ENCODE assay signal across 1 cellular context in the genomic region with DNA sequence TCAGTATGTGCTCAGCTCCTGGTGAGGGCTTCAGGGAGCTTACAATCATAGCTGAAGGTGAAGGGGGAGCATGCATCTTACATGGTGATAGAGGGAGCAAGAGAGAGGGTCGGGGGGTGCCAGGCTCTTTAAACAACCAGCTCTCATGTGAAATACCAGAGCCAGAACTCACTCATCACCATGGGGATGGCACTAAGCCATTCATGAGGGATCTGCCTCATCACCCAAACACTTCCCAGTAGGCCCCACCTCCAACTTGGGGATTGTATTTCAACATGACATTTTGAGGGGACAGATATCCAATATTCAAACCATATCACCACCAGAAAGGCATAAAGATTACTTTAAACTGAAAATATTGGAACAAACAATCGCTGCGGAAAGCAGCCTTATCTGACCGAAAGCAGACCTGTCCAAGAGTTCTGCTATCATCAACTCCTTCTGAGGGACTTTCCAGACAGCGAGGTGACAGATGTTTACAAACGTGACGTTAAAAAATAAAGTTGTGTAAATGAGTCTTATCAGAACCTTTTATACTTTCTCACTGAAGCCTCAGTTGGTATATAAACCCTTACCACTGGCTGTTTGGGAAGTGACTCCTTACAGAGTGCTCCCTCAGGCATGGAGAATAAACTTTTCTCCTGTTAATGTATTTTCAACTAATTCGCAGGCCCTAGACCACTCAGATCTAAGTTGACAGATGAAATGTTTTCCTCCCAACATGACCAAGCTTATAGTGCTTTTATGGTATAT.
TF ChIP-seq lines count a peak whose summit lies in the region.

No MANE protein-coding gene starts in this region.

TF ChIP-seq in liver, 16 proteins besides CTCF, POLR2A, EP300 and RAD21 (continued from another document):
- TF ChIP-seq, protein P1, sequence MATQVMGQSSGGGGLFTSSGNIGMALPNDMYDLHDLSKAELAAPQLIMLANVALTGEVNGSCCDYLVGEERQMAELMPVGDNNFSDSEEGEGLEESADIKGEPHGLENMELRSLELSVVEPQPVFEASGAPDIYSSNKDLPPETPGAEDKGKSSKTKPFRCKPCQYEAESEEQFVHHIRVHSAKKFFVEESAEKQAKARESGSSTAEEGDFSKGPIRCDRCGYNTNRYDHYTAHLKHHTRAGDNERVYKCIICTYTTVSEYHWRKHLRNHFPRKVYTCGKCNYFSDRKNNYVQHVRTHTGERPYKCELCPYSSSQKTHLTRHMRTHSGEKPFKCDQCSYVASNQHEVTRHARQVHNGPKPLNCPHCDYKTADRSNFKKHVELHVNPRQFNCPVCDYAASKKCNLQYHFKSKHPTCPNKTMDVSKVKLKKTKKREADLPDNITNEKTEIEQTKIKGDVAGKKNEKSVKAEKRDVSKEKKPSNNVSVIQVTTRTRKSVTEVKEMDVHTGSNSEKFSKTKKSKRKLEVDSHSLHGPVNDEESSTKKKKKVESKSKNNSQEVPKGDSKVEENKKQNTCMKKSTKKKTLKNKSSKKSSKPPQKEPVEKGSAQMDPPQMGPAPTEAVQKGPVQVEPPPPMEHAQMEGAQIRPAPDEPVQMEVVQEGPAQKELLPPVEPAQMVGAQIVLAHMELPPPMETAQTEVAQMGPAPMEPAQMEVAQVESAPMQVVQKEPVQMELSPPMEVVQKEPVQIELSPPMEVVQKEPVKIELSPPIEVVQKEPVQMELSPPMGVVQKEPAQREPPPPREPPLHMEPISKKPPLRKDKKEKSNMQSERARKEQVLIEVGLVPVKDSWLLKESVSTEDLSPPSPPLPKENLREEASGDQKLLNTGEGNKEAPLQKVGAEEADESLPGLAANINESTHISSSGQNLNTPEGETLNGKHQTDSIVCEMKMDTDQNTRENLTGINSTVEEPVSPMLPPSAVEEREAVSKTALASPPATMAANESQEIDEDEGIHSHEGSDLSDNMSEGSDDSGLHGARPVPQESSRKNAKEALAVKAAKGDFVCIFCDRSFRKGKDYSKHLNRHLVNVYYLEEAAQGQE (IDR thresholded peaks at IDR 0.05), result no peak
- TF ChIP-seq, protein P2, sequence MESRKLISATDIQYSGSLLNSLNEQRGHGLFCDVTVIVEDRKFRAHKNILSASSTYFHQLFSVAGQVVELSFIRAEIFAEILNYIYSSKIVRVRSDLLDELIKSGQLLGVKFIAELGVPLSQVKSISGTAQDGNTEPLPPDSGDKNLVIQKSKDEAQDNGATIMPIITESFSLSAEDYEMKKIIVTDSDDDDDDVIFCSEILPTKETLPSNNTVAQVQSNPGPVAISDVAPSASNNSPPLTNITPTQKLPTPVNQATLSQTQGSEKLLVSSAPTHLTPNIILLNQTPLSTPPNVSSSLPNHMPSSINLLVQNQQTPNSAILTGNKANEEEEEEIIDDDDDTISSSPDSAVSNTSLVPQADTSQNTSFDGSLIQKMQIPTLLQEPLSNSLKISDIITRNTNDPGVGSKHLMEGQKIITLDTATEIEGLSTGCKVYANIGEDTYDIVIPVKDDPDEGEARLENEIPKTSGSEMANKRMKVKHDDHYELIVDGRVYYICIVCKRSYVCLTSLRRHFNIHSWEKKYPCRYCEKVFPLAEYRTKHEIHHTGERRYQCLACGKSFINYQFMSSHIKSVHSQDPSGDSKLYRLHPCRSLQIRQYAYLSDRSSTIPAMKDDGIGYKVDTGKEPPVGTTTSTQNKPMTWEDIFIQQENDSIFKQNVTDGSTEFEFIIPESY (IDR thresholded peaks at IDR 0.05), result no peak
- TF ChIP-seq FOXA1 (IDR thresholded peaks at IDR 0.05) (no peak), HNF4A (conservative IDR thresholded peaks at IDR 0.05) (no peak), SP1 (IDR thresholded peaks at IDR 0.05) (no peak), NR2F2 (IDR thresholded peaks at IDR 0.05) (no peak)
